ENCODE assay signal across 31 cellular contexts in the genomic region with DNA sequence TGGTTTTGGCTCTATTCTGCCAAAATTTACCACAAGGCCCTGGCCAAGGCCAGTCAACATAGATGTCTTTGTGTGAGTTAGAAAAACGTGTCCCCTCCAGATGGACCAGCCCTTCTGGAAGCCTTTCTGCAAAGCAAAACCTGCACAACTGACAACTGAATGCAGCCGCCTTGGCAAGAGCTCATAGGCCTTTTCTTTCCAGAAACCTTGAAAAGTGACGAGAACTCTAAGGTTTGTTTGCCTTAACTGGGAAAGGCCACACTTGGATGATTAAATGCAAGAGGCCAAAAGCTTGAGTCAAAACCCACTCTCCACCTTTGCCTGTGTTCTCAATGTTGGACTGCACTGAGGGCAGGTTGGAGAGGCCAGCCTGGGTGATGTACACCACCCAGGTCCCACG.
A peak's percentile ranks its signal among the peaks of the same experiment; 100 is the strongest.
DNase-seq lines count a peak whose midpoint lies in the region; ATAC-seq, FAIRE-seq and TF ChIP-seq lines count a peak whose summit lies in the region.
"Had no signal": no experiment of that assay in that cellular context is flagged by ENCODE, and none has a peak within 500 bp of the region (broad histone marks: within the 10 kb centered on the region; RNA-seq: fewer than 3 reads in every experiment).

No MANE protein-coding gene starts in this region.

- H3K4me1 Mint-ChIP-seq in HFFc6 (ENCODE audit: low read depth) (peaks cover 66% of the 10 kb centered on the region), mesothelial cell of epicardium (peaks cover 77% of the 10 kb centered on the region)
- H3K4me1 Mint-ChIP-seq: activated CD4-positive, alpha-beta T cell treated with anti-CD3 and anti-CD28 coated beads, Interleukin-2, amount 10 ng/mL, durations not matched to agents 24 days and 14 days; activated naive CD8-positive, alpha-beta T cell treated with anti-CD3 and anti-CD28 coated beads for 36 hours; T-cell had no signal

- H3K9me3 ChIP-seq in body of pancreas (no peaks in the 10 kb centered on the region), stomach smooth muscle (ENCODE audit: control insufficient read depth in 2 of 2, low read length in 2 of 2) (no peaks in the 10 kb centered on the region), smooth muscle cell (replicated peaks; ENCODE audit: low read depth) (no peaks in the 10 kb centered on the region), WERI-Rb-1 (ENCODE audit: severe bottlenecking) (no peaks in the 10 kb centered on the region)
- H3K9me3 ChIP-seq: heart left ventricle had no signal

- no peak overlapping the region for H3K9ac ChIP-seq in stomach smooth muscle (ENCODE audit: low read length in 2 of 2)
- no peak overlapping the region for H3K9ac ChIP-seq in smooth muscle cell (ENCODE audit: low read depth)
- H3K9ac ChIP-seq: BLaER1, parathyroid adenoma had no signal

- no peak overlapping the region for H2AFZ ChIP-seq in smooth muscle cell (ENCODE audit: low read depth)
- H2AFZ ChIP-seq: parathyroid adenoma had no signal

- H3K4me3 ChIP-seq in body of pancreas (no peak overlapping the region), stomach smooth muscle (ENCODE audit: low read length in 2 of 2) (no peak overlapping the region), smooth muscle cell (no peak overlapping the region), WERI-Rb-1 (ENCODE audit: low read depth, low read length) (no peak overlapping the region)
- H3K4me3 ChIP-seq: BLaER1, cardiac muscle cell, coronary artery, heart left ventricle had no signal

- H3K4me2 ChIP-seq in smooth muscle cell: no peak overlapping the region
- H3K4me2 ChIP-seq: BLaER1 had no signal

- peaks cover 18% of the 10 kb centered on the region for H3K27me3 Mint-ChIP-seq in HFFc6 (ENCODE audit: insufficient read depth)
- H3K27me3 Mint-ChIP-seq in mesothelial cell of epicardium (ENCODE audit: low read depth): no peaks in the 10 kb centered on the region

- H3F3A ChIP-seq in smooth muscle cell (ENCODE audit: low read depth): no peaks in the 10 kb centered on the region

- ATAC-seq in body of pancreas: peak; percentile 79
- ATAC-seq: effector memory CD8-positive, alpha-beta T cell; natural killer cell treated with Interleukin-12 subunit alpha and Interleukin-12 subunit beta and Interleukin-15 and Interleukin-18, amount 100 ng/mL, for 72 hours; T-cell had no signal

- no peak for FAIRE-seq in frontal cortex (lab: Jason Lieb, UNC)
- FAIRE-seq: GM18507, GM19239, RCC 7860 had no signal

- peak overlapping the region; percentile 74; the same call in 1 of the 2 replicates for H3K4me3 Mint-ChIP-seq in HFFc6
- no peak overlapping the region for H3K4me3 Mint-ChIP-seq in mesothelial cell of epicardium
- H3K4me3 Mint-ChIP-seq: activated CD4-positive, alpha-beta T cell treated with anti-CD3 and anti-CD28 coated beads, Interleukin-2, amount 10 ng/mL, durations not matched to agents 24 days and 14 days; activated naive CD8-positive, alpha-beta T cell treated with anti-CD3 and anti-CD28 coated beads for 36 hours; activated T-cell treated with anti-CD3 and anti-CD28 coated beads, Interleukin-2, amount 50 U/mL, for 24 hours; effector memory CD8-positive, alpha-beta T cell; natural killer cell treated with Interleukin-12 subunit alpha and Interleukin-12 subunit beta and Interleukin-15 and Interleukin-18, amount 100 ng/mL, for 72 hours; stimulated activated naive CD8-positive, alpha-beta T cell treated with anti-CD3 and anti-CD28 coated beads, Interleukin-15, Interleukin-2, amounts not matched to agents 100 ng/mL and 50 ng/mL, for 24 hours; T-cell had no signal

- H3K36me3 Mint-ChIP-seq in HFFc6 (ENCODE audit: low read depth) (0 out of 2 replicates have a peak, but pooled peaks cover 5% of the 10 kb centered on the region), mesothelial cell of epicardium (peaks cover 1% of the 10 kb centered on the region)
- H3K36me3 Mint-ChIP-seq: activated naive CD8-positive, alpha-beta T cell treated with anti-CD3 and anti-CD28 coated beads for 36 hours; natural killer cell treated with Interleukin-12 subunit alpha and Interleukin-12 subunit beta and Interleukin-15 and Interleukin-18, amount 100 ng/mL, for 72 hours; T-cell had no signal

- H3K27me3 ChIP-seq in body of pancreas: no peaks in the 10 kb centered on the region
- H3K27me3 ChIP-seq in stomach smooth muscle (ENCODE audit: control insufficient read depth in 1 of 2, insufficient read depth in 2 of 2, low read length in 2 of 2): no peaks in the 10 kb centered on the region
- H3K27me3 ChIP-seq in smooth muscle cell (ENCODE audit: low read depth): no peaks in the 10 kb centered on the region
- H3K27me3 ChIP-seq in WERI-Rb-1 (ENCODE audit: insufficient read depth, low read depth, severe bottlenecking): no peaks in the 10 kb centered on the region
- H3K27me3 ChIP-seq: BLaER1, cardiac muscle cell, heart left ventricle had no signal

- WGBS in body of pancreas, 2 donors: 28 to 58% methylated on average over 4 of the region's 4 CpGs
- WGBS in smooth muscle cell (ENCODE audit: low lambda C conversion rate): 91% methylated on average over 4 of the region's 4 CpGs

- H3K27ac Mint-ChIP-seq in HFFc6 (peak overlapping the region; percentile 97), mesothelial cell of epicardium (peak overlapping the region; percentile 66)
- H3K27ac Mint-ChIP-seq: activated CD4-positive, alpha-beta T cell treated with anti-CD3 and anti-CD28 coated beads, Interleukin-2, amount 10 ng/mL, durations not matched to agents 24 days and 14 days; activated naive CD8-positive, alpha-beta T cell treated with anti-CD3 and anti-CD28 coated beads for 36 hours; activated T-cell treated with anti-CD3 and anti-CD28 coated beads, Interleukin-2, amount 50 U/mL, for 24 hours; effector memory CD8-positive, alpha-beta T cell; natural killer cell treated with Interleukin-12 subunit alpha and Interleukin-12 subunit beta and Interleukin-15 and Interleukin-18, amount 100 ng/mL, for 72 hours; stimulated activated naive CD8-positive, alpha-beta T cell treated with anti-CD3 and anti-CD28 coated beads, Interleukin-15, Interleukin-2, amounts not matched to agents 100 ng/mL and 50 ng/mL, for 24 hours; T-cell had no signal

- no peaks in the 10 kb centered on the region for H3K79me2 ChIP-seq in smooth muscle cell (ENCODE audit: low read depth)
- H3K79me2 ChIP-seq: parathyroid adenoma had no signal

- H3K36me3 ChIP-seq in body of pancreas (replicated peaks in 1 of 2; ENCODE audit: insufficient read depth in 1 of 2, low read depth in 2 of 2): no peaks in the 10 kb centered on the region
- no peaks in the 10 kb centered on the region for H3K36me3 ChIP-seq in stomach smooth muscle (ENCODE audit: control insufficient read depth in 2 of 2, insufficient read depth in 2 of 2, low read length in 2 of 2)
- H3K36me3 ChIP-seq in smooth muscle cell (ENCODE audit: low read depth): no peaks in the 10 kb centered on the region
- H3K36me3 ChIP-seq in WERI-Rb-1: no peaks in the 10 kb centered on the region
- H3K36me3 ChIP-seq: BLaER1, cardiac muscle cell, heart left ventricle had no signal

- H3K4me1 ChIP-seq in body of pancreas (peaks cover 46% of the 10 kb centered on the region), stomach smooth muscle (ENCODE audit: control insufficient read depth, insufficient read depth, low read length) (peaks cover 34% of the 10 kb centered on the region), smooth muscle cell (ENCODE audit: low read depth) (no peaks in the 10 kb centered on the region)
- H3K4me1 ChIP-seq: BLaER1, parathyroid adenoma had no signal

- TF ChIP-seq POLR2A in body of pancreas (IDR thresholded peaks at IDR 0.05): no peak

- no peaks in the 10 kb centered on the region for H4K20me1 ChIP-seq in smooth muscle cell (ENCODE audit: low read depth)
- H4K20me1 ChIP-seq: BLaER1 had no signal

- DNase-seq in HFFc6 (no peak), body of pancreas (peak; percentile 63 to 77 (median 68)), mesothelial cell of epicardium (ENCODE audit: low spot score in 2 of 2, unreplicated experiment in 2 of 2) (no peak), smooth muscle cell (lab: John Stamatoyannopoulos, UW; ENCODE audit: unreplicated experiment) (no peak), WERI-Rb-1 (no peak), frontal cortex (ENCODE audit: low spot score in 2 of 2) (no peak)
- DNase-seq: activated CD4-positive, alpha-beta T cell treated with anti-CD3 and anti-CD28 coated beads, Interleukin-2, amount 10 ng/mL, durations not matched to agents 24 days and 14 days; activated effector memory CD4-positive, alpha-beta T cell treated with anti-CD3 and anti-CD28 coated beads, Interleukin-2, amount 50 U/mL, for 16 hours; activated naive CD8-positive, alpha-beta T cell treated with anti-CD3 and anti-CD28 coated beads for 36 hours; activated T-cell treated with anti-CD3 and anti-CD28 coated beads, Interleukin-2, amount 50 U/mL, for 24 hours; anterior cingulate cortex; effector memory CD8-positive, alpha-beta T cell; EL; erythroblast; heart left ventricle; NCI-H1417 treated with DMSO at 0.1 percent for 48 hours; NCI-H2029 treated with DMSO at 0.1 percent for 48 hours; NCI-H526; SIG-M5; stimulated activated CD4-positive, alpha-beta T cell treated with anti-CD3 and anti-CD28 coated beads, Interleukin-1b, Interleukin-23, amount 100 ng/mL, for 48 hours; T-cell had no signal

- H3K9me3 Mint-ChIP-seq in HFFc6 (no peaks in the 10 kb centered on the region), mesothelial cell of epicardium (no peaks in the 10 kb centered on the region)
- H3K9me3 Mint-ChIP-seq: activated CD4-positive, alpha-beta T cell treated with anti-CD3 and anti-CD28 coated beads, Interleukin-2, amount 10 ng/mL, durations not matched to agents 24 days and 14 days; activated naive CD8-positive, alpha-beta T cell treated with anti-CD3 and anti-CD28 coated beads for 36 hours; activated T-cell treated with anti-CD3 and anti-CD28 coated beads, Interleukin-2, amount 50 U/mL, for 24 hours; effector memory CD8-positive, alpha-beta T cell; natural killer cell treated with Interleukin-12 subunit alpha and Interleukin-12 subunit beta and Interleukin-15 and Interleukin-18, amount 100 ng/mL, for 72 hours; stimulated activated naive CD8-positive, alpha-beta T cell treated with anti-CD3 and anti-CD28 coated beads, Interleukin-15, Interleukin-2, amounts not matched to agents 100 ng/mL and 50 ng/mL, for 24 hours; T-cell had no signal

- H3K27ac ChIP-seq in body of pancreas (peak overlapping the region; percentile 54 to 78 (median 64)), stomach smooth muscle (ENCODE audit: low read length) (peak overlapping the region; percentile 66), smooth muscle cell (ENCODE audit: low read depth) (no peak overlapping the region), WERI-Rb-1 (no peak overlapping the region)
- H3K27ac ChIP-seq: BLaER1, cardiac muscle cell, parathyroid adenoma had no signal

- intact Hi-C loops in body of pancreas (cut with DNase I): no loop called here

- TF ChIP-seq CTCF in HFFc6 (IDR thresholded peaks at IDR 0.05) (no peak), body of pancreas (IDR thresholded peaks at IDR 0.05) (no peak), mesothelial cell of epicardium (IDR thresholded peaks at IDR 0.05; ENCODE audit: unreplicated experiment) (no peak), smooth muscle cell (IDR thresholded peaks at IDR 0.05; ENCODE audit: borderline replicate concordance, insufficient read depth, poor library complexity, severe bottlenecking) (no peak), WERI-Rb-1 (IDR thresholded peaks at IDR 0.05; ENCODE audit: low read depth, low read length) (no peak)

Comparison
In these comparisons a context has a peak if more than half of its experiments do, and no peak if none do; other contexts are left out.
1. DNase-seq: peak in body of pancreas (4 of 4); none in HFFc6 (single experiment), mesothelial cell of epicardium (0 of 2), smooth muscle cell (single experiment), WERI-Rb-1 (single experiment) and frontal cortex (0 of 2).
2. H3K27ac ChIP-seq: peak in body of pancreas (4 of 4) and stomach smooth muscle (single experiment); none in smooth muscle cell (single experiment) and WERI-Rb-1 (single experiment).